In genomic region chr12:57904848-57905811, GRCh38 we compare ENCODE assay signal across 8 cellular contexts. TPM values are rescaled to one million over a fixed set of nuclear protein-coding genes. Genes with fewer than 3 reads are reported as not detected.
DNase-seq lines count a peak whose midpoint lies in the region; ATAC-seq, FAIRE-seq and TF ChIP-seq lines count a peak whose summit lies in the region.

No MANE protein-coding gene starts in this region.

- no peak overlapping the region for H3K4me3 ChIP-seq in astrocyte (ENCODE audit: insufficient read depth, low read depth, low read length)
- no peak overlapping the region for H3K4me3 ChIP-seq in hepatocyte
- peak overlapping the region; percentile 15 to 59 (median 38) for H3K4me3 ChIP-seq in skeletal muscle tissue (ENCODE audit: low read length in 3 of 3)

- TF ChIP-seq CTCF in astrocyte (IDR thresholded peaks at IDR 0.05; ENCODE audit: insufficient read depth, low read depth, low read length) (peak; percentile 100), hepatocyte (IDR thresholded peaks at IDR 0.05; ENCODE audit: poor library complexity) (peak; percentile 100)

- H3K9me2 ChIP-seq in hepatocyte (replicated peaks; ENCODE audit: insufficient read depth): no peaks in the 10 kb centered on the region

- H3K27me3 ChIP-seq in astrocyte (ENCODE audit: insufficient read depth, low read length) (peaks cover 8% of the 10 kb centered on the region), hepatocyte (no peaks in the 10 kb centered on the region), skeletal muscle tissue (ENCODE audit: control insufficient read depth in 3 of 3, insufficient read depth in 3 of 3, low read length in 3 of 3) (no peaks in the 10 kb centered on the region)

- peak; percentile 39 for DNase-seq in 8988T
- peak; percentile 86 for DNase-seq in NCI-H2029 treated with DMSO at 0.1 percent for 48 hours (lab: John Stamatoyannopoulos, UW)
- peak; percentile 59 for DNase-seq in T-helper 22 cell (ENCODE audit: low read depth)
- DNase-seq in astrocyte (ENCODE audit: low read depth): peak; percentile 62
- peak; percentile 94 for DNase-seq in hepatocyte (ENCODE audit: low spot score)

- H3K79me2 ChIP-seq in astrocyte (ENCODE audit: insufficient read depth, low read length): no peaks in the 10 kb centered on the region
- H3K79me2 ChIP-seq in hepatocyte: no peaks in the 10 kb centered on the region

- no peaks in the 10 kb centered on the region for H4K20me1 ChIP-seq in astrocyte (ENCODE audit: insufficient read depth, low read length)
- H4K20me1 ChIP-seq in hepatocyte (ENCODE audit: insufficient read depth, poor library complexity, severe bottlenecking): no peaks in the 10 kb centered on the region

- no peaks in the 10 kb centered on the region for H3K9me3 Mint-ChIP-seq in astrocyte (ENCODE audit: unreplicated experiment)

- H3K9ac ChIP-seq in astrocyte (ENCODE audit: low read length) (no peak overlapping the region), skeletal muscle tissue (ENCODE audit: low read depth in 1 of 3, low read length in 3 of 3) (peak overlapping the region; percentile 52 to 66 (median 52))

- H3K4me3 Mint-ChIP-seq in astrocyte (ENCODE audit: unreplicated experiment): no peak overlapping the region

- no peaks in the 10 kb centered on the region for H3K36me3 Mint-ChIP-seq in astrocyte (ENCODE audit: low read depth, unreplicated experiment)

- WGBS in hepatocyte (ENCODE audit: low lambda C conversion rate, missing lambda C conversion rate): 49% methylated on average over 26 of the region's 26 CpGs

- H3K27ac Mint-ChIP-seq in astrocyte (ENCODE audit: unreplicated experiment): no peak overlapping the region

- ATAC-seq in GM18508 (IDR thresholded peaks at IDR 0.05; ENCODE audit: insufficient read depth, unreplicated experiment) (peak; percentile 75), HG03039 (IDR thresholded peaks at IDR 0.05; ENCODE audit: unreplicated experiment) (peak; percentile 92)

- no peaks in the 10 kb centered on the region for H3K9me3 ChIP-seq in astrocyte (ENCODE audit: insufficient read depth, low read depth, low read length)
- H3K9me3 ChIP-seq in hepatocyte (ENCODE audit: low read depth): no peaks in the 10 kb centered on the region
- H3K9me3 ChIP-seq in skeletal muscle tissue (ENCODE audit: control insufficient read depth in 3 of 3, low read length in 3 of 3): no peaks in the 10 kb centered on the region

- no peaks in the 10 kb centered on the region for H3K4me1 ChIP-seq in astrocyte (ENCODE audit: insufficient read depth, low read length)
- no peaks in the 10 kb centered on the region for H3K4me1 ChIP-seq in hepatocyte (ENCODE audit: insufficient read depth)
- H3K4me1 ChIP-seq in skeletal muscle tissue (ENCODE audit: control insufficient read depth in 3 of 3, insufficient read depth in 3 of 3, low read length in 3 of 3): peaks cover 0 to 2% (median 0%) of the 10 kb centered on the region in 3 donors

- H3K27ac ChIP-seq in astrocyte (ENCODE audit: low read depth, low read length) (no peak overlapping the region), hepatocyte (no peak overlapping the region), skeletal muscle tissue (ENCODE audit: low read depth, low read length) (peak overlapping the region; percentile 64)

- no peaks in the 10 kb centered on the region for H3K36me3 ChIP-seq in astrocyte (ENCODE audit: insufficient read depth, low read length)
- no peaks in the 10 kb centered on the region for H3K36me3 ChIP-seq in hepatocyte (replicated peaks; ENCODE audit: insufficient read depth, low read depth)
- no peaks in the 10 kb centered on the region for H3K36me3 ChIP-seq in skeletal muscle tissue (ENCODE audit: control insufficient read depth in 3 of 3, insufficient read depth in 3 of 3, low read length in 3 of 3)

- peaks cover 9% of the 10 kb centered on the region for H3K4me1 Mint-ChIP-seq in astrocyte (ENCODE audit: low read depth, unreplicated experiment)

- H3K4me2 ChIP-seq in astrocyte (ENCODE audit: low read length) (peak overlapping the region; percentile 66), hepatocyte (peak overlapping the region; percentile 59)

- peak; percentile 94 for FAIRE-seq in astrocyte (lab: Jason Lieb, UNC)

- H2AFZ ChIP-seq in astrocyte (ENCODE audit: low read depth, low read length) (peak overlapping the region; percentile 44), hepatocyte (peak overlapping the region; percentile 37)

- peaks cover 3% of the 10 kb centered on the region for H3K27me3 Mint-ChIP-seq in astrocyte (ENCODE audit: low read depth, unreplicated experiment)

RNA-seq across cellular contexts. Expression of gene ATP23, which starts 36.2 kb away (rescaled TPM):
- 3.2 and 3.4 TPM in 2 replicates for total RNA-seq in astrocyte
- 6.8 and 13.7 TPM in 2 replicates for total RNA-seq in hepatocyte
- 6.3 and 9.1 TPM in 2 replicates for polyA plus RNA-seq in hepatocyte
- total RNA-seq in skeletal muscle tissue: 8.9 TPM

RNA-seq across cellular contexts. Expression of gene CTDSP2, which starts 58.6 kb away (rescaled TPM):
- total RNA-seq in astrocyte (87.1 and 91.9 TPM in 2 replicates), hepatocyte (96.8 and 107 TPM in 2 replicates), skeletal muscle tissue (51.1 TPM)
- polyA plus RNA-seq in hepatocyte: 59.3 and 75.9 TPM in 2 replicates

Comparison
In these comparisons a context has a peak if more than half of its experiments do, and no peak if none do; other contexts are left out.
1. DNase-seq: peak in every context shown above with its lines; median percentile 94 in hepatocyte; 86 in NCI-H2029 treated with DMSO at 0.1 percent for 48 hours; 62 in astrocyte; 59 in T-helper 22 cell; 39 in 8988T.
2. H3K4me3 ChIP-seq: peak in skeletal muscle tissue (3 of 3); none in astrocyte (single experiment) and hepatocyte (single experiment).